In genomic region chr5:159209438-159210305, GRCh38 we compare ENCODE assay signal across 8 cellular contexts. TPM values are rescaled to one million over a fixed set of nuclear protein-coding genes. Genes with fewer than 3 reads are reported as not detected.
DNase-seq lines count a peak whose midpoint lies in the region; ATAC-seq and TF ChIP-seq lines count a peak whose summit lies in the region.

Gene RNF145 (minus strand): TSS chr5:159209553. CDS start chr5:159203617, 5,936 bp downstream.

- peak within 1 kb of the TSS; percentile 92 to 99 (median 96) for H3K27ac Mint-ChIP-seq in immature natural killer cell

- ATAC-seq in GM18520 (IDR thresholded peaks at IDR 0.05; ENCODE audit: unreplicated experiment) (peak; percentile 76), HG03060 (IDR thresholded peaks at IDR 0.05; ENCODE audit: low read depth, unreplicated experiment) (peak; percentile 46)

- DNase-seq in 8988T (peak; percentile 75), NCI-H2171 (lab: John Stamatoyannopoulos, UW) (peak; percentile 71), breast epithelium (ENCODE audit: low spot score in 2 of 2) (peak; percentile 73 to 85), immature natural killer cell (peak; percentile 90 to 91 (median 91)), spleen (peak; percentile 98)

- no peaks in the 10 kb centered on the region for H3K36me3 Mint-ChIP-seq in immature natural killer cell

- H3K4me3 ChIP-seq in breast epithelium (peak within 1 kb of the TSS; percentile 90 to 98 (median 95)), spleen (peak within 1 kb of the TSS; percentile 78 to 97 (median 88))

- H3K4me1 ChIP-seq in breast epithelium (peaks cover 0 to 9% of the 10 kb centered on the region in 2 donors), spleen (peaks cover 20 to 71% (median 50%) of the 10 kb centered on the region in 6 donors)

- H3K27me3 Mint-ChIP-seq in immature natural killer cell (ENCODE audit: low read depth in 3 of 3), result peaks cover 12 to 23% (median 17%) of the 10 kb centered on the region in 3 donors

- H3K9me3 Mint-ChIP-seq in immature natural killer cell, result no peaks in the 10 kb centered on the region

- H3K27me3 ChIP-seq in breast epithelium (no peaks in the 10 kb centered on the region), spleen (replicated peaks in 1 of 7) (no peaks in the 10 kb centered on the region)

- H3K4me1 Mint-ChIP-seq in immature natural killer cell, result peaks cover 44% of the 10 kb centered on the region in 2 donors

- no peaks in the 10 kb centered on the region for H3K9me3 ChIP-seq in breast epithelium
- no peaks in the 10 kb centered on the region for H3K9me3 ChIP-seq in spleen

- peak within 1 kb of the TSS; percentile 93 to 98 (median 95) for H3K4me3 Mint-ChIP-seq in immature natural killer cell

- TF ChIP-seq POLR2A in breast epithelium (IDR thresholded peaks at IDR 0.05) (no peak), spleen (IDR thresholded peaks at IDR 0.05) (peak in 1 of 3 donors; percentile 25)

- H3K36me3 ChIP-seq in breast epithelium (no peaks in the 10 kb centered on the region), spleen (no peaks in the 10 kb centered on the region)

- intact Hi-C loops in breast epithelium (cut with DNase I; ENCODE audit: low total_unique reads) (no loop called here), spleen (cut with DNase I; ENCODE audit: low total_unique reads) (loop anchor here (5.0 kb wide), 1 partner anchor 53 kb away; the partner anchor contains the start of gene UBLCP1)

- 3 to 6% (median 4%) methylated on average over 46 to 67 of the region's 67 CpGs for WGBS in spleen, 5 donors

- TF ChIP-seq CTCF in VCaP (conservative IDR thresholded peaks at IDR 0.05) (no peak), breast epithelium (IDR thresholded peaks at IDR 0.05) (no peak), spleen (IDR thresholded peaks at IDR 0.05 in 8 of 11, conservative IDR thresholded peaks at IDR 0.05 in 3 of 11) (peak in 1 of 11 experiments; percentile 14)

- peak within 1 kb of the TSS; percentile 85 for H3K27ac ChIP-seq in VCaP
- H3K27ac ChIP-seq in breast epithelium, result peak within 1 kb of the TSS; percentile 96 to 97
- peak within 1 kb of the TSS; percentile 94 to 99 (median 97) for H3K27ac ChIP-seq in spleen

RNA-seq across cellular contexts. Expression of gene RNF145, which starts in this region (rescaled TPM):
- total RNA-seq in breast epithelium (10 to 100 TPM; 40.5 to 68.2 (median 41.3) TPM), spleen (10 to 100 TPM; 57.7 to 90.7 (median 72.6) TPM)
- polyA plus RNA-seq in immature natural killer cell (10 to 100 TPM in 1 of 3 donors, 1 to 10 TPM in 2; 4.3 to 11.1 (median 5.9) TPM), spleen (10 to 100 TPM; 27.6 to 40.0 (median 36.5) TPM)

Comparison
In these comparisons a context has a peak if more than half of its experiments do, and no peak if none do; other contexts are left out.
1. Peak in every context shown above with its lines: DNase-seq, ATAC-seq, H3K4me3 ChIP-seq and H3K27ac ChIP-seq.